In the genomic region with DNA sequence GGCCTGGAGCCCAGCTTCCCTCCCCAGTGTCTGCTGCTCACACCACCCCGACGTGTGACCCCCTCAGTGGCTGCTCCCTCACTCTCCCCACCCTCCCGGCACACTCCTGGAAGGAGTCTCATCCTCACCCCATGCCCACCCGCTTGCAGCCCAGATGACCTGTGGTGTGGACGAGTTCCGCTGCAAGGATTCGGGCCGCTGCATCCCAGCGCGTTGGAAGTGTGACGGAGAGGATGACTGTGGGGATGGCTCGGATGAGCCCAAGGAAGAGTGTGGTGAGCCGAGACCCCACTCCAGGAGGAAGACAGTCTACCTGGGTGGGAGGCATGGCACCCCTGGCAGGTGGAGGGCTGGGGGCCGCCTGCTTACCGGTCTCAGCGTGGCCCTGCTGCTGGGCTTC, we compare ENCODE assay signal across 4 cellular contexts. TPM values are rescaled to one million over a fixed set of nuclear protein-coding genes. Genes with fewer than 3 reads are reported as not detected.
"Had no signal": no experiment of that assay in that cellular context is flagged by ENCODE, and none has a peak within 500 bp of the region (broad histone marks: within the 10 kb centered on the region; RNA-seq: fewer than 3 reads in every experiment).

No MANE protein-coding gene starts in this region.

- H3K4me3 ChIP-seq: GM12878 had no signal

- DNase-seq: GDM1, GF-D8 had no signal

- ATAC-seq: GM12878 had no signal

RNA-seq across cellular contexts. Expression of a gene that starts 15.0 kb away (rescaled TPM):
- total RNA-seq: G401 had no signal

RNA-seq across cellular contexts. Expression of a gene that starts 54.2 kb away (rescaled TPM):
- total RNA-seq: G401, GM12878 had no signal
- polyA plus RNA-seq: GM12878 had no signal
